Comparison of ENCODE assay signal across 27 cellular contexts in the genomic region with DNA sequence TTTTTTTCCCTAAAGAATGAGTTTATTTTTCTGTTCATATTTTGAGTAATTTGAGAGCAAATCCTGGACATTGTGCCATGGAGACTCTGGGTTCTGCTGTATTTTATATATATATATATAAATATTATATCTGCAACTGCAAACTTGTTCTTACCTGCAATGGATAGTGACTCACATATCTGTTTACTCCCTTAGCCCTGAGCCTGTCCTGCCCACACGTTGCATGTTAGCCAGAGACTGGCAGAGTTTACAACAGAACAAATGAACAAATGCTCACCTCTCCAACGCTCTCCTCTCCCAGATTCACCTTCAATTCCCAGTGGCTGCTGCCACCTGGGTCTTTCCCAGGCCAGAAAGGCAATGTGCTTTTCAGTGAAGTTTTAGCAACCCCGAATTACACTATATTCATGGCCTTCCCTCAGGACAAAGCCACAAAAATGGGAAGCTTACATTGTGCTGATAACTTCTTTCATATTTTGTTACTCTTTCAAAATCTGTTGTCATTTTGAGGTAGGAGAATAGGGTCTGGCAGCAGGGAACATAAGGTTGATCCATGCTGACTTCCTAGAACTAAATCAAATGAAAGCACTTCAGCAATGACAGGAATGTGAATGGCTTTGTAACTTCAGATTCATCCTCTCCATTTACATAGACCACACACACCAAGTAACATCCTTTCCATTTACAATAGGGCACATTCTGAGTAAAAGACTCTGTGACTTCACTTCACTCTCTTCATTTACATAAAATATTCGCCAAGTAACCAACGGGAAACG.
A peak's percentile ranks its signal among the peaks of the same experiment; 100 is the strongest.
DNase-seq lines count a peak whose midpoint lies in the region; ATAC-seq, FAIRE-seq and TF ChIP-seq lines count a peak whose summit lies in the region.
"Had no signal": no experiment of that assay in that cellular context is flagged by ENCODE, and none has a peak within 500 bp of the region (broad histone marks: within the 10 kb centered on the region; RNA-seq: fewer than 3 reads in every experiment).

No MANE protein-coding gene starts in this region.

- H3K9me2 ChIP-seq in Karpas-422 (replicated peaks; ENCODE audit: insufficient read depth, low read length) = no peaks in the 10 kb centered on the region

- H3K27me3 Mint-ChIP-seq in naive thymus-derived CD4-positive, alpha-beta T cell = peaks cover 6 to 22% (median 12%) of the 10 kb centered on the region in 5 donors
- H3K27me3 Mint-ChIP-seq in Caco-2 (ENCODE audit: insufficient read depth, unreplicated experiment) = peaks cover 8% of the 10 kb centered on the region
- H3K27me3 Mint-ChIP-seq: activated naive CD4-positive, alpha-beta T cell treated with anti-CD3 and anti-CD28 coated beads, Interleukin-2, amount 50 U/mL, for 24 hours had no signal

- no peaks in the 10 kb centered on the region for H4K20me1 ChIP-seq in Karpas-422 (ENCODE audit: insufficient read depth, low read depth, low read length)

- H3K4me3 ChIP-seq in Karpas-422 (ENCODE audit: low read length) (no peak overlapping the region), bronchial epithelial cell (ENCODE audit: low read depth, low read length) (no peak overlapping the region), iPS-20b (ENCODE audit: low read length) (peak overlapping the region; percentile 50; the same call in 1 of the 2 replicates), Caco-2 (ENCODE audit: low read depth, low read length) (no peak overlapping the region)
- no peak overlapping the region for H3K4me3 ChIP-seq in naive thymus-derived CD4-positive, alpha-beta T cell (ENCODE audit: low read length)
- H3K4me3 ChIP-seq: esophagus muscularis mucosa, HAP-1, heart left ventricle, prostate gland, sigmoid colon, thyroid gland had no signal

- FAIRE-seq in bronchial epithelial cell (lab: Jason Lieb, UNC) = no peak
- FAIRE-seq: RCC 7860 had no signal

- no peaks in the 10 kb centered on the region for H3K27me3 ChIP-seq in Karpas-422 (ENCODE audit: low read length)
- no peaks in the 10 kb centered on the region for H3K27me3 ChIP-seq in bronchial epithelial cell (ENCODE audit: control insufficient read depth, insufficient read depth, low read length)
- H3K27me3 ChIP-seq in iPS-20b (ENCODE audit: insufficient read depth, low read length) = no peaks in the 10 kb centered on the region
- H3K27me3 ChIP-seq in naive thymus-derived CD4-positive, alpha-beta T cell (ENCODE audit: control insufficient read depth in 2 of 2, insufficient read depth in 2 of 2, low read length in 2 of 2) = no peaks in the 10 kb centered on the region
- H3K27me3 ChIP-seq in Caco-2 (replicated peaks; ENCODE audit: control insufficient read depth, insufficient read depth, low read length) = no peaks in the 10 kb centered on the region
- H3K27me3 ChIP-seq: BE2C, sigmoid colon, thyroid gland had no signal

- TF ChIP-seq CTCF in bronchial epithelial cell (IDR thresholded peaks at IDR 0.05; ENCODE audit: insufficient read depth, low read length, severe bottlenecking) = no peak
- no peak for TF ChIP-seq CTCF in Caco-2 (IDR thresholded peaks at IDR 0.05; ENCODE audit: insufficient read depth in 1 of 2, low read depth in 1 of 2, low read length in 1 of 2, severe bottlenecking in 1 of 2, unreplicated experiment in 1 of 2)

- no peak overlapping the region for H3K27ac Mint-ChIP-seq in naive thymus-derived CD4-positive, alpha-beta T cell
- H3K27ac Mint-ChIP-seq in Caco-2 (ENCODE audit: unreplicated experiment) = no peak overlapping the region
- H3K27ac Mint-ChIP-seq: activated naive CD4-positive, alpha-beta T cell treated with anti-CD3 and anti-CD28 coated beads, Interleukin-2, amount 50 U/mL, for 24 hours; CD8-positive, alpha-beta T cell had no signal

- CTCF ChIA-PET in naive thymus-derived CD4-positive, alpha-beta T cell (lab: Charles Lee) = no interaction called here
- CTCF ChIA-PET in Caco-2 (lab: Charles Lee) = no interaction called here

- H3K4me1 ChIP-seq in Karpas-422 (ENCODE audit: low read length) (no peaks in the 10 kb centered on the region), iPS-20b (ENCODE audit: insufficient read depth, low read length) (peaks cover 31% of the 10 kb centered on the region), Caco-2 (peaks cover 9% of the 10 kb centered on the region; the same call in 1 of the 2 replicates)
- no peaks in the 10 kb centered on the region for H3K4me1 ChIP-seq in naive thymus-derived CD4-positive, alpha-beta T cell (ENCODE audit: control insufficient read depth in 2 of 2, insufficient read depth in 2 of 2, low read length in 2 of 2)
- H3K4me1 ChIP-seq: BE2C, esophagus muscularis mucosa, HAP-1, heart left ventricle, prostate gland, sigmoid colon, thyroid gland had no signal

- H3K36me3 ChIP-seq in Karpas-422 (ENCODE audit: insufficient read depth, low read length) (no peaks in the 10 kb centered on the region), bronchial epithelial cell (ENCODE audit: control insufficient read depth, insufficient read depth, low read length) (no peaks in the 10 kb centered on the region), iPS-20b (ENCODE audit: insufficient read depth, low read depth, low read length) (no peaks in the 10 kb centered on the region), Caco-2 (ENCODE audit: control insufficient read depth, insufficient read depth, low read length) (no peaks in the 10 kb centered on the region)
- no peaks in the 10 kb centered on the region for H3K36me3 ChIP-seq in naive thymus-derived CD4-positive, alpha-beta T cell (ENCODE audit: control insufficient read depth in 2 of 3, insufficient read depth in 3 of 3, low read length in 3 of 3)
- H3K36me3 ChIP-seq: BE2C, esophagus muscularis mucosa, HAP-1, heart left ventricle, prostate gland, sigmoid colon, thyroid gland had no signal

- H3K9me3 ChIP-seq in Karpas-422 (ENCODE audit: low read length) (no peaks in the 10 kb centered on the region), iPS-20b (ENCODE audit: insufficient read depth, low read depth, low read length) (peaks cover 11% of the 10 kb centered on the region; the same call in 1 of the 2 replicates), Caco-2 (no peaks in the 10 kb centered on the region)
- H3K9me3 ChIP-seq in naive thymus-derived CD4-positive, alpha-beta T cell (ENCODE audit: control insufficient read depth in 2 of 3, low read length in 3 of 3) = no peaks in the 10 kb centered on the region
- H3K9me3 ChIP-seq: BE2C, esophagus muscularis mucosa, HAP-1, heart left ventricle, prostate gland, sigmoid colon, thyroid gland had no signal

- H3K36me3 Mint-ChIP-seq in naive thymus-derived CD4-positive, alpha-beta T cell = no peaks in the 10 kb centered on the region
- no peaks in the 10 kb centered on the region for H3K36me3 Mint-ChIP-seq in Caco-2 (ENCODE audit: insufficient read depth, unreplicated experiment)
- H3K36me3 Mint-ChIP-seq: activated naive CD4-positive, alpha-beta T cell treated with anti-CD3 and anti-CD28 coated beads, Interleukin-2, amount 50 U/mL, for 24 hours; CD8-positive, alpha-beta T cell had no signal

- H3K4me2 ChIP-seq in Karpas-422 (ENCODE audit: low read depth, low read length, poor library complexity, severe bottlenecking) = no peak overlapping the region

- intact Hi-C loops in naive thymus-derived CD4-positive, alpha-beta T cell (cut with micrococcal nuclease) = no loop called here
- intact Hi-C loops in Caco-2 (cut with micrococcal nuclease; ENCODE audit: unreplicated experiment) = no loop called here

- no peak overlapping the region for H3K9ac ChIP-seq in Karpas-422 (ENCODE audit: low read length)
- peak overlapping the region; percentile 67; the same call in 1 of the 2 replicates for H3K9ac ChIP-seq in iPS-20b (ENCODE audit: low read depth, low read length)

- POLR2A ChIA-PET in naive thymus-derived CD4-positive, alpha-beta T cell (lab: Charles Lee) = no interaction called here
- POLR2A ChIA-PET in Caco-2 (lab: Charles Lee) = no interaction called here

- ATAC-seq in naive thymus-derived CD4-positive, alpha-beta T cell = no peak
- ATAC-seq: CD8-positive, alpha-beta T cell; heart left ventricle; left ventricle myocardium superior had no signal

- H2AFZ ChIP-seq in Karpas-422 (ENCODE audit: low read length) = no peak overlapping the region

- H3K9me3 Mint-ChIP-seq in naive thymus-derived CD4-positive, alpha-beta T cell = no peaks in the 10 kb centered on the region
- H3K9me3 Mint-ChIP-seq in Caco-2 (ENCODE audit: unreplicated experiment) = no peaks in the 10 kb centered on the region
- H3K9me3 Mint-ChIP-seq: activated naive CD4-positive, alpha-beta T cell treated with anti-CD3 and anti-CD28 coated beads, Interleukin-2, amount 50 U/mL, for 24 hours; CD8-positive, alpha-beta T cell had no signal

- peaks cover 0 to 16% (median 4%) of the 10 kb centered on the region in 7 donors for H3K4me1 Mint-ChIP-seq in naive thymus-derived CD4-positive, alpha-beta T cell
- H3K4me1 Mint-ChIP-seq in Caco-2 (ENCODE audit: low read depth, unreplicated experiment) = peaks cover 8% of the 10 kb centered on the region

- H3K27ac ChIP-seq in Karpas-422 (ENCODE audit: low read length) (no peak overlapping the region), iPS-20b (ENCODE audit: low read length) (peak overlapping the region; percentile 88)
- no peak overlapping the region for H3K27ac ChIP-seq in naive thymus-derived CD4-positive, alpha-beta T cell (ENCODE audit: low read depth, low read length)
- H3K27ac ChIP-seq: esophagus muscularis mucosa, heart left ventricle, prostate gland, sigmoid colon, thyroid gland had no signal

- no peak overlapping the region for H3K4me3 Mint-ChIP-seq in naive thymus-derived CD4-positive, alpha-beta T cell
- H3K4me3 Mint-ChIP-seq in Caco-2 (ENCODE audit: unreplicated experiment) = no peak overlapping the region
- H3K4me3 Mint-ChIP-seq: activated naive CD4-positive, alpha-beta T cell treated with anti-CD3 and anti-CD28 coated beads, Interleukin-2, amount 50 U/mL, for 24 hours; CD8-positive, alpha-beta T cell had no signal

- BruUV-seq in Caco-2 (replicated peaks; lab: Mats Ljungman, UMichigan) = no TSS peak

- DNase-seq in Karpas-422 = peak; percentile 27
- DNase-seq in bronchial epithelial cell (ENCODE audit: low read depth) = peak; percentile 73
- peak; percentile 8 for DNase-seq in renal cortical epithelial cell (ENCODE audit: low read depth)
- DNase-seq in NCI-H345 (lab: John Stamatoyannopoulos, UW) = no peak
- DNase-seq in naive thymus-derived CD4-positive, alpha-beta T cell = no peak
- DNase-seq in Caco-2 = no peak
- DNase-seq: activated CD4-positive, alpha-beta T cell treated with anti-CD3 and anti-CD28 coated beads for 4 hours; amygdala; BE2C; CD8-positive, alpha-beta T cell; effector CD4-positive, alpha-beta T cell; foreskin fibroblast; heart left ventricle; left ventricle myocardium superior; NCI-H1436 treated with DMSO at 0.1 percent for 48 hours; NCI-H748 treated with DMSO at 0.1 percent for 48 hours; sigmoid colon; stimulated activated CD4-positive, alpha-beta T cell treated with anti-CD3 and anti-CD28 coated beads, Interleukin-4, amount 100 ng/mL, for 1 hour; SW 1271; T-helper 9 cell had no signal

- no peaks in the 10 kb centered on the region for H3K79me2 ChIP-seq in Karpas-422 (ENCODE audit: low read length)

Comparison
In these comparisons a context has a peak if more than half of its experiments do, and no peak if none do; other contexts are left out.
1. DNase-seq: peak in Karpas-422 (single experiment), bronchial epithelial cell (single experiment) and renal cortical epithelial cell (single experiment); none in NCI-H345 (single experiment), naive thymus-derived CD4-positive, alpha-beta T cell (0 of 9) and Caco-2 (0 of 2).